9 cellular contexts compared by ENCODE assay signal in genomic region chr4:139975830-139976272, GRCh38.
DNase-seq lines count a peak whose midpoint lies in the region; ATAC-seq, FAIRE-seq and TF ChIP-seq lines count a peak whose summit lies in the region.
"Had no signal": no experiment of that assay in that cellular context is flagged by ENCODE, and none has a peak within 500 bp of the region (broad histone marks: within the 10 kb centered on the region; RNA-seq: fewer than 3 reads in every experiment).

No MANE protein-coding gene starts in this region.

- peak; percentile 58 for FAIRE-seq in keratinocyte (lab: Jason Lieb, UNC)

- peaks cover 0 to 5% of the 10 kb centered on the region in 2 donors for H3K36me3 Mint-ChIP-seq in activated naive CD4-positive, alpha-beta T cell treated with anti-CD3 and anti-CD28 coated beads, Interleukin-2, amount 50 U/mL, for 72 hours
- H3K36me3 Mint-ChIP-seq in activated CD4-positive, alpha-beta T cell treated with anti-CD3 and anti-CD28 coated beads, Interleukin-2, amount 10 ng/mL, durations not matched to agents 7 days and 5 days (ENCODE audit: low read depth) = peaks cover 10% of the 10 kb centered on the region

- H3K27ac ChIP-seq in angular gyrus (ENCODE audit: low read depth, low read length) = peak overlapping the region; percentile 3
- no peak overlapping the region for H3K27ac ChIP-seq in keratinocyte (ENCODE audit: control insufficient read depth, insufficient read depth, low read length)
- peak overlapping the region; percentile 43 for H3K27ac ChIP-seq in substantia nigra (ENCODE audit: low read depth, low read length, poor library complexity, severe bottlenecking)
- H3K27ac ChIP-seq: cardiac muscle cell had no signal

- H3K4me3 ChIP-seq in keratinocyte (ENCODE audit: control insufficient read depth in 2 of 3, extremely low read depth in 1 of 3, insufficient read depth in 2 of 3, low read depth in 1 of 3, low read length in 3 of 3) = no peak overlapping the region
- H3K4me3 ChIP-seq: cardiac muscle cell had no signal

- H3K36me3 ChIP-seq in keratinocyte (ENCODE audit: control insufficient read depth in 2 of 2, extremely low read depth in 1 of 2, insufficient read depth in 2 of 2, low read length in 2 of 2) = no peaks in the 10 kb centered on the region
- H3K36me3 ChIP-seq: cardiac muscle cell had no signal

- H3K27ac Mint-ChIP-seq in activated naive CD4-positive, alpha-beta T cell treated with anti-CD3 and anti-CD28 coated beads, Interleukin-2, amount 50 U/mL, for 72 hours = no peak overlapping the region
- no peak overlapping the region for H3K27ac Mint-ChIP-seq in activated CD4-positive, alpha-beta T cell treated with anti-CD3 and anti-CD28 coated beads, Interleukin-2, amount 10 ng/mL, durations not matched to agents 7 days and 5 days

- no peak overlapping the region for H3K9ac ChIP-seq in keratinocyte (ENCODE audit: control insufficient read depth, extremely low read depth, insufficient read depth, low read length)

- peak overlapping the region; percentile 78 for H2AFZ ChIP-seq in keratinocyte (ENCODE audit: control insufficient read depth, low read length)

- dilution Hi-C loops in keratinocyte (cut with MboI; ENCODE audit: extremely low pct_ligation_motif_present, low sequenced_read_pairs) = no loop called here

- H3K4me1 Mint-ChIP-seq in activated CD4-positive, alpha-beta T cell treated with anti-CD3 and anti-CD28 coated beads, Interleukin-2, amount 10 ng/mL, durations not matched to agents 7 days and 5 days = peaks cover 64% of the 10 kb centered on the region

- H4K20me1 ChIP-seq in keratinocyte (ENCODE audit: control insufficient read depth, extremely low read depth, insufficient read depth, low read length) = no peaks in the 10 kb centered on the region

- H3K27me3 ChIP-seq in keratinocyte (ENCODE audit: control insufficient read depth, extremely low read depth, insufficient read depth, low read length) = no peaks in the 10 kb centered on the region
- H3K27me3 ChIP-seq: cardiac muscle cell had no signal

- H3K4me2 ChIP-seq in keratinocyte (ENCODE audit: control insufficient read depth, extremely low read depth, insufficient read depth, low read depth, low read length) = peak overlapping the region; percentile 59

- H3K9me3 Mint-ChIP-seq in activated naive CD4-positive, alpha-beta T cell treated with anti-CD3 and anti-CD28 coated beads, Interleukin-2, amount 50 U/mL, for 72 hours = no peaks in the 10 kb centered on the region
- H3K9me3 Mint-ChIP-seq in activated CD4-positive, alpha-beta T cell treated with anti-CD3 and anti-CD28 coated beads, Interleukin-2, amount 10 ng/mL, durations not matched to agents 7 days and 5 days = peaks cover 5% of the 10 kb centered on the region

- no peaks in the 10 kb centered on the region for H3K79me2 ChIP-seq in keratinocyte (ENCODE audit: control insufficient read depth, insufficient read depth, low read length)

- CTCF ChIA-PET in activated CD4-positive, alpha-beta T cell treated with anti-CD3 and anti-CD28 coated beads, Interleukin-2, amount 10 ng/mL, durations not matched to agents 7 days and 5 days (lab: Charles Lee) = no interaction called here

- TF ChIP-seq CTCF in keratinocyte (optimal IDR thresholded peaks at IDR 0.05 in 1 of 3, IDR thresholded peaks at IDR 0.05 in 1 of 3, conservative IDR thresholded peaks at IDR 0.05 in 1 of 3; ENCODE audit: extremely low read depth in 1 of 3, insufficient read depth in 2 of 3, low read length in 3 of 3) = no peak

- no peak for ATAC-seq in activated naive CD4-positive, alpha-beta T cell treated with anti-CD3 and anti-CD28 coated beads, Interleukin-2, amount 50 U/mL, for 72 hours
- ATAC-seq in HG03108 (IDR thresholded peaks at IDR 0.05; ENCODE audit: unreplicated experiment) = no peak

- DNase-seq in KBM-7 = peak; percentile 74
- no peak for DNase-seq in keratinocyte (ENCODE audit: low read depth, low spot score)
- no peak for DNase-seq in substantia nigra (lab: John Stamatoyannopoulos, UW)
- no peak for DNase-seq in activated naive CD4-positive, alpha-beta T cell treated with anti-CD3 and anti-CD28 coated beads, Interleukin-2, amount 50 U/mL, for 72 hours (ENCODE audit: low spot score in 2 of 2)
- DNase-seq in activated CD4-positive, alpha-beta T cell treated with anti-CD3 and anti-CD28 coated beads, Interleukin-2, amount 10 ng/mL, durations not matched to agents 7 days and 5 days = no peak
- no peak for DNase-seq in NCI-H1436 (lab: John Stamatoyannopoulos, UW)

- H3K9me1 ChIP-seq in keratinocyte (ENCODE audit: control insufficient read depth, extremely low read depth, insufficient read depth, low read length) = no peaks in the 10 kb centered on the region

- POLR2A ChIA-PET in activated CD4-positive, alpha-beta T cell treated with anti-CD3 and anti-CD28 coated beads, Interleukin-2, amount 10 ng/mL, durations not matched to agents 7 days and 5 days (lab: Charles Lee) = no interaction called here

- in situ Hi-C loops in KBM-7 (cut with MboI; ENCODE audit: low pct_unique_long_range_greater_than_20kb, low sequenced_read_pairs) = no loop called here

- peaks cover 8% of the 10 kb centered on the region for H3K4me1 ChIP-seq in keratinocyte (ENCODE audit: control insufficient read depth, extremely low read depth, insufficient read depth, low read length)

- H3K27me3 Mint-ChIP-seq in activated CD4-positive, alpha-beta T cell treated with anti-CD3 and anti-CD28 coated beads, Interleukin-2, amount 10 ng/mL, durations not matched to agents 7 days and 5 days = no peaks in the 10 kb centered on the region

- no peak overlapping the region for H3K4me3 Mint-ChIP-seq in activated CD4-positive, alpha-beta T cell treated with anti-CD3 and anti-CD28 coated beads, Interleukin-2, amount 10 ng/mL, durations not matched to agents 7 days and 5 days

- no peaks in the 10 kb centered on the region for H3K9me3 ChIP-seq in keratinocyte (ENCODE audit: control insufficient read depth, low read depth, low read length)
